In genomic region chr5:72057816-72058215, GRCh38 we compare ENCODE assay signal across 28 cellular contexts.
"Had no signal": no experiment of that assay in that cellular context is flagged by ENCODE, and none has a peak within 500 bp of the region (broad histone marks: within the 10 kb centered on the region; RNA-seq: fewer than 3 reads in every experiment).

No MANE protein-coding gene starts in this region.

- H3K9me3 Mint-ChIP-seq: activated B cell treated with CpG ODN at 0.5 μM for 24 hours; activated CD4-positive, alpha-beta memory T cell treated with anti-CD3 and anti-CD28 coated beads, Interleukin-2, amount 10 ng/mL, durations not matched to agents 7 days and 5 days; activated CD4-positive, alpha-beta T cell treated with anti-CD3 and anti-CD28 coated beads, Interleukin-2, amount 10 ng/mL, durations not matched to agents 7 days and 5 days; activated T-cell treated with anti-CD3 and anti-CD28 coated beads, Interleukin-2, amount 50 U/mL, for 4 hours; activated T-helper 17 cell treated with anti-CD3 and anti-CD28 coated beads, Interleukin-2, amount 50 U/mL, for 72 hours; central memory CD8-positive, alpha-beta T cell; T-helper 2 cell treated with Interferon-gamma antibody and Interleukin-4, amounts not matched to agents 5 μg/mL and 100 μg/mL, for 36 hours had no signal

- H3K4me3 ChIP-seq: coronary artery had no signal

- DNase-seq: activated B cell treated with CpG ODN at 0.5 μM for 24 hours; activated CD4-positive, alpha-beta memory T cell treated with anti-CD3 and anti-CD28 coated beads, Interleukin-2, amount 10 ng/mL, durations not matched to agents 7 days and 5 days; activated CD4-positive, alpha-beta T cell treated with anti-CD3 and anti-CD28 coated beads for 36 hours; activated CD4-positive, alpha-beta T cell treated with anti-CD3 and anti-CD28 coated beads, Interleukin-2, amount 10 ng/mL, durations not matched to agents 7 days and 5 days; activated CD4-positive, alpha-beta T cell treated with anti-CD3 and anti-CD28 coated beads, Interleukin-2, amount 50 U/mL, for 4 hours; activated effector memory CD4-positive, alpha-beta T cell treated with Interleukin-2 at 50 U/mL for 16 hours; activated gamma-delta T cell treated with Interleukin-2 at 50 U/mL for 16 hours; activated naive CD4-positive, alpha-beta T cell treated with anti-CD3 and anti-CD28 coated beads, Interleukin-2, amount 50 U/mL, for 16 hours; activated naive CD4-positive, alpha-beta T cell treated with Interleukin-2 at 50 U/mL for 16 hours; activated T-cell treated with anti-CD3 and anti-CD28 coated beads, Interleukin-2, amount 50 U/mL, for 4 hours; amniotic stem cell; anterior cingulate cortex; brain microvascular endothelial cell; dermis blood vessel endothelial cell; effector CD8-positive, alpha-beta T cell; foreskin fibroblast; head of caudate nucleus; hippocampal formation; T-helper 17 cell; T1000; WERI-Rb-1 had no signal

- H3K36me3 Mint-ChIP-seq: activated naive CD8-positive, alpha-beta T cell had no signal

- ATAC-seq: activated CD4-positive, alpha-beta T cell treated with anti-CD3 and anti-CD28 coated beads for 36 hours; activated CD4-positive, CD25-positive, alpha-beta regulatory T cell treated with anti-CD3 and anti-CD28 coated beads, Interleukin-2, amount 50 U/mL, for 24 hours; activated T-cell treated with anti-CD3 and anti-CD28 coated beads, Interleukin-2, amount 50 U/mL, for 4 hours; activated T-helper 17 cell treated with anti-CD3 and anti-CD28 coated beads, Interleukin-2, amount 50 U/mL, for 72 hours; esophagus mucosa; T-helper 17 cell had no signal

- H3K4me3 Mint-ChIP-seq: activated B cell treated with CpG ODN at 0.5 μM for 24 hours; activated CD4-positive, alpha-beta memory T cell treated with anti-CD3 and anti-CD28 coated beads, Interleukin-2, amount 10 ng/mL, durations not matched to agents 7 days and 5 days; activated CD4-positive, alpha-beta T cell treated with anti-CD3 and anti-CD28 coated beads for 36 hours; activated CD4-positive, alpha-beta T cell treated with anti-CD3 and anti-CD28 coated beads, Interleukin-2, amount 10 ng/mL, durations not matched to agents 7 days and 5 days; activated naive CD8-positive, alpha-beta T cell; activated T-cell treated with anti-CD3 and anti-CD28 coated beads, Interleukin-2, amount 50 U/mL, for 4 hours; activated T-helper 17 cell treated with anti-CD3 and anti-CD28 coated beads, Interleukin-2, amount 50 U/mL, for 72 hours; central memory CD8-positive, alpha-beta T cell; T-helper 17 cell; T-helper 2 cell treated with Interferon-gamma antibody and Interleukin-4, amounts not matched to agents 5 μg/mL and 100 μg/mL, for 36 hours had no signal

- H3K27me3 Mint-ChIP-seq: activated CD4-positive, alpha-beta memory T cell treated with anti-CD3 and anti-CD28 coated beads, Interleukin-2, amount 10 ng/mL, durations not matched to agents 7 days and 5 days had no signal

- H3K27me3 ChIP-seq: brain microvascular endothelial cell had no signal

- H3K4me1 Mint-ChIP-seq: activated B cell treated with CpG ODN at 0.5 μM for 24 hours; activated CD4-positive, alpha-beta memory T cell treated with anti-CD3 and anti-CD28 coated beads, Interleukin-2, amount 10 ng/mL, durations not matched to agents 7 days and 5 days; activated CD4-positive, alpha-beta T cell treated with anti-CD3 and anti-CD28 coated beads for 36 hours; activated CD4-positive, alpha-beta T cell treated with anti-CD3 and anti-CD28 coated beads, Interleukin-2, amount 10 ng/mL, durations not matched to agents 7 days and 5 days; activated T-helper 17 cell treated with anti-CD3 and anti-CD28 coated beads, Interleukin-2, amount 50 U/mL, for 72 hours; central memory CD8-positive, alpha-beta T cell; T-helper 17 cell had no signal

- H3K27ac ChIP-seq: brain microvascular endothelial cell, coronary artery, WERI-Rb-1 had no signal

- H3K27ac Mint-ChIP-seq: activated B cell treated with CpG ODN at 0.5 μM for 24 hours; activated CD4-positive, alpha-beta memory T cell treated with anti-CD3 and anti-CD28 coated beads, Interleukin-2, amount 10 ng/mL, durations not matched to agents 7 days and 5 days; activated CD4-positive, alpha-beta T cell treated with anti-CD3 and anti-CD28 coated beads for 36 hours; activated CD4-positive, alpha-beta T cell treated with anti-CD3 and anti-CD28 coated beads, Interleukin-2, amount 10 ng/mL, durations not matched to agents 7 days and 5 days; activated naive CD8-positive, alpha-beta T cell; activated T-helper 17 cell treated with anti-CD3 and anti-CD28 coated beads, Interleukin-2, amount 50 U/mL, for 72 hours; T-helper 17 cell; T-helper 2 cell treated with Interferon-gamma antibody and Interleukin-4, amounts not matched to agents 5 μg/mL and 100 μg/mL, for 36 hours had no signal

- H3K36me3 ChIP-seq: brain microvascular endothelial cell, WERI-Rb-1 had no signal
